33 cellular contexts compared by ENCODE assay signal in genomic region chr3:24278526-24278925, GRCh38.
"Had no signal": no experiment of that assay in that cellular context is flagged by ENCODE, and none has a peak within 500 bp of the region (broad histone marks: within the 10 kb centered on the region; RNA-seq: fewer than 3 reads in every experiment).

No MANE protein-coding gene starts in this region.

- H3K27ac Mint-ChIP-seq: activated CD4-positive, alpha-beta memory T cell treated with anti-CD3 and anti-CD28 coated beads for 36 hours; activated CD4-positive, alpha-beta T cell treated with anti-CD3 and anti-CD28 coated beads for 36 hours; activated CD4-positive, alpha-beta T cell treated with anti-CD3 and anti-CD28 coated beads, Interleukin-2, amount 10 ng/mL, durations not matched to agents 24 days and 14 days; activated CD8-positive, alpha-beta memory T cell treated with anti-CD3 and anti-CD28 coated beads, Interleukin-2, amount 10 ng/mL, durations not matched to agents 7 days and 5 days; activated CD8-positive, alpha-beta T cell treated with anti-CD3 and anti-CD28 coated beads, Interleukin-2, amount 10 ng/mL, durations not matched to agents 7 days and 5 days; activated naive CD4-positive, alpha-beta T cell treated with anti-CD3 and anti-CD28 coated beads for 36 hours; activated naive CD4-positive, alpha-beta T cell treated with anti-CD3 and anti-CD28 coated beads, Interleukin-2, amount 50 U/mL, for 24 hours; activated naive CD8-positive, alpha-beta T cell treated with anti-CD3 and anti-CD28 coated beads for 36 hours; activated naive CD8-positive, alpha-beta T cell treated with anti-CD3 and anti-CD28 coated beads, Interleukin-2, amount 50 U/mL, for 24 hours; activated T-helper 1 cell treated with anti-CD3 and anti-CD28 coated beads, Interleukin-12 subunit alpha, Interleukin-12 subunit beta, Interleukin-2, Interleukin-4 antibody, amounts not matched to agents 30 ng/mL and 10 ng/mL and 1 ng/mL, durations not matched to agents 14 hours and 24 hours and 36 hours; activated T-helper 2 cell treated with anti-CD3 and anti-CD28 coated beads, Interferon-gamma antibody, Interleukin-2, Interleukin-4, amounts not matched to agents 10 μg/mL and 5 μg/mL and 100 μg/mL, durations not matched to agents 14 hours and 24 hours and 36 hours; T-helper 17 cell; T-helper 2 cell treated with Interferon-gamma antibody and Interleukin-4, amounts not matched to agents 5 μg/mL and 100 μg/mL, for 36 hours had no signal

- DNase-seq: activated CD4-positive, alpha-beta memory T cell treated with anti-CD3 and anti-CD28 coated beads for 36 hours; activated CD4-positive, alpha-beta T cell treated with anti-CD3 and anti-CD28 coated beads for 36 hours; activated CD4-positive, alpha-beta T cell treated with anti-CD3 and anti-CD28 coated beads, Interleukin-2, amount 10 ng/mL, durations not matched to agents 24 days and 14 days; activated CD4-positive, CD25-positive, alpha-beta regulatory T cell; activated CD4-positive, CD25-positive, alpha-beta regulatory T cell treated with anti-CD3 and anti-CD28 coated beads, Interleukin-2, amount 50 U/mL, for 72 hours; activated CD8-positive, alpha-beta memory T cell treated with anti-CD3 and anti-CD28 coated beads, Interleukin-2, amount 10 ng/mL, durations not matched to agents 7 days and 5 days; activated CD8-positive, alpha-beta memory T cell treated with anti-CD3 and anti-CD28 coated beads, Interleukin-2, amount 50 U/mL, for 4 hours; activated CD8-positive, alpha-beta T cell treated with anti-CD3 and anti-CD28 coated beads, Interleukin-2, amount 10 ng/mL, durations not matched to agents 7 days and 5 days; activated effector memory CD4-positive, alpha-beta T cell treated with anti-CD3 and anti-CD28 coated beads, Interleukin-2, amount 50 U/mL, for 16 hours; activated naive CD4-positive, alpha-beta T cell treated with anti-CD3 and anti-CD28 coated beads for 36 hours; activated naive CD8-positive, alpha-beta T cell treated with anti-CD3 and anti-CD28 coated beads for 36 hours; activated naive CD8-positive, alpha-beta T cell treated with anti-CD3 and anti-CD28 coated beads, Interleukin-2, amount 50 U/mL, for 24 hours; activated T-cell treated with anti-CD3 and anti-CD28 coated beads, Interleukin-2, amount 50 U/mL, for 1 hour; activated T-cell treated with anti-CD3 and anti-CD28 coated beads, Interleukin-2, amount 50 U/mL, for 48 hours; anterior cingulate cortex; body of pancreas; caudate nucleus; cortex of kidney; dermis blood vessel endothelial cell; effector CD4-positive, alpha-beta T cell; esophagus squamous epithelium; foreskin keratinocyte; gastrocnemius medialis; glutamatergic neuron; heart left ventricle; T-helper 1 cell; T-helper 17 cell; T1000 had no signal

- H3K36me3 ChIP-seq: esophagus squamous epithelium, gastrocnemius medialis, heart left ventricle had no signal

- H3K9me3 ChIP-seq: body of pancreas, esophagus squamous epithelium, gastrocnemius medialis, heart left ventricle had no signal

- H3K27me3 Mint-ChIP-seq: activated CD4-positive, alpha-beta T cell treated with anti-CD3 and anti-CD28 coated beads, Interleukin-2, amount 10 ng/mL, durations not matched to agents 24 days and 14 days; activated CD8-positive, alpha-beta memory T cell treated with anti-CD3 and anti-CD28 coated beads, Interleukin-2, amount 10 ng/mL, durations not matched to agents 7 days and 5 days had no signal

- H3K4me3 ChIP-seq: body of pancreas, esophagus squamous epithelium, gastrocnemius medialis, heart left ventricle had no signal

- H3K4me1 ChIP-seq: esophagus squamous epithelium, foreskin keratinocyte, gastrocnemius medialis, heart left ventricle had no signal

- H3K4me3 Mint-ChIP-seq: activated CD4-positive, alpha-beta memory T cell treated with anti-CD3 and anti-CD28 coated beads for 36 hours; activated CD4-positive, alpha-beta T cell treated with anti-CD3 and anti-CD28 coated beads for 36 hours; activated CD4-positive, alpha-beta T cell treated with anti-CD3 and anti-CD28 coated beads, Interleukin-2, amount 10 ng/mL, durations not matched to agents 24 days and 14 days; activated CD8-positive, alpha-beta memory T cell treated with anti-CD3 and anti-CD28 coated beads, Interleukin-2, amount 10 ng/mL, durations not matched to agents 7 days and 5 days; activated CD8-positive, alpha-beta T cell treated with anti-CD3 and anti-CD28 coated beads, Interleukin-2, amount 10 ng/mL, durations not matched to agents 7 days and 5 days; activated naive CD4-positive, alpha-beta T cell treated with anti-CD3 and anti-CD28 coated beads for 36 hours; activated naive CD4-positive, alpha-beta T cell treated with anti-CD3 and anti-CD28 coated beads, Interleukin-2, amount 50 U/mL, for 24 hours; activated naive CD8-positive, alpha-beta T cell treated with anti-CD3 and anti-CD28 coated beads for 36 hours; activated naive CD8-positive, alpha-beta T cell treated with anti-CD3 and anti-CD28 coated beads, Interleukin-2, amount 50 U/mL, for 24 hours; activated T-helper 1 cell treated with anti-CD3 and anti-CD28 coated beads, Interleukin-12 subunit alpha, Interleukin-12 subunit beta, Interleukin-2, Interleukin-4 antibody, amounts not matched to agents 30 ng/mL and 10 ng/mL and 1 ng/mL, durations not matched to agents 14 hours and 24 hours and 36 hours; T-helper 17 cell; T-helper 2 cell treated with Interferon-gamma antibody and Interleukin-4, amounts not matched to agents 5 μg/mL and 100 μg/mL, for 36 hours had no signal

- H3K9me3 Mint-ChIP-seq: activated CD4-positive, alpha-beta memory T cell treated with anti-CD3 and anti-CD28 coated beads for 36 hours; activated CD4-positive, alpha-beta T cell treated with anti-CD3 and anti-CD28 coated beads, Interleukin-2, amount 10 ng/mL, durations not matched to agents 24 days and 14 days; activated naive CD4-positive, alpha-beta T cell treated with anti-CD3 and anti-CD28 coated beads for 36 hours; activated naive CD4-positive, alpha-beta T cell treated with anti-CD3 and anti-CD28 coated beads, Interleukin-2, amount 50 U/mL, for 24 hours; activated naive CD8-positive, alpha-beta T cell treated with anti-CD3 and anti-CD28 coated beads for 36 hours; activated naive CD8-positive, alpha-beta T cell treated with anti-CD3 and anti-CD28 coated beads, Interleukin-2, amount 50 U/mL, for 24 hours; activated T-helper 1 cell treated with anti-CD3 and anti-CD28 coated beads, Interleukin-12 subunit alpha, Interleukin-12 subunit beta, Interleukin-2, Interleukin-4 antibody, amounts not matched to agents 30 ng/mL and 10 ng/mL and 1 ng/mL, durations not matched to agents 14 hours and 24 hours and 36 hours; activated T-helper 2 cell treated with anti-CD3 and anti-CD28 coated beads, Interferon-gamma antibody, Interleukin-2, Interleukin-4, amounts not matched to agents 10 μg/mL and 5 μg/mL and 100 μg/mL, durations not matched to agents 14 hours and 24 hours and 36 hours; T-helper 2 cell treated with Interferon-gamma antibody and Interleukin-4, amounts not matched to agents 5 μg/mL and 100 μg/mL, for 36 hours had no signal

- H3K36me3 Mint-ChIP-seq: activated CD4-positive, alpha-beta memory T cell treated with anti-CD3 and anti-CD28 coated beads for 36 hours; activated CD8-positive, alpha-beta memory T cell treated with anti-CD3 and anti-CD28 coated beads, Interleukin-2, amount 10 ng/mL, durations not matched to agents 7 days and 5 days; activated naive CD4-positive, alpha-beta T cell treated with anti-CD3 and anti-CD28 coated beads, Interleukin-2, amount 50 U/mL, for 24 hours; activated naive CD8-positive, alpha-beta T cell treated with anti-CD3 and anti-CD28 coated beads for 36 hours had no signal

- H3K27me3 ChIP-seq: body of pancreas, esophagus squamous epithelium, foreskin keratinocyte, gastrocnemius medialis, heart left ventricle had no signal

- H3K4me1 Mint-ChIP-seq: activated CD4-positive, alpha-beta T cell treated with anti-CD3 and anti-CD28 coated beads for 36 hours; activated CD4-positive, alpha-beta T cell treated with anti-CD3 and anti-CD28 coated beads, Interleukin-2, amount 10 ng/mL, durations not matched to agents 24 days and 14 days; activated CD8-positive, alpha-beta memory T cell treated with anti-CD3 and anti-CD28 coated beads, Interleukin-2, amount 10 ng/mL, durations not matched to agents 7 days and 5 days; activated naive CD4-positive, alpha-beta T cell treated with anti-CD3 and anti-CD28 coated beads, Interleukin-2, amount 50 U/mL, for 24 hours; activated naive CD8-positive, alpha-beta T cell treated with anti-CD3 and anti-CD28 coated beads for 36 hours; activated naive CD8-positive, alpha-beta T cell treated with anti-CD3 and anti-CD28 coated beads, Interleukin-2, amount 50 U/mL, for 24 hours; T-helper 17 cell had no signal

- H3K27ac ChIP-seq: body of pancreas, epithelial cell of prostate, esophagus squamous epithelium, foreskin keratinocyte, gastrocnemius medialis, heart left ventricle had no signal
